ENCODE assay signal across 8 cellular contexts in genomic region chr20:11274137-11274536, GRCh38.
DNase-seq lines count a peak whose midpoint lies in the region; ATAC-seq and TF ChIP-seq lines count a peak whose summit lies in the region.

No MANE protein-coding gene starts in this region.

- H3K4me1 ChIP-seq in A673 (ENCODE audit: insufficient read depth, low read length, poor library complexity, severe bottlenecking) (peaks cover 35% of the 10 kb centered on the region), OCI-LY3 (ENCODE audit: low read length) (peaks cover 10% of the 10 kb centered on the region), mesendoderm (ENCODE audit: control insufficient read depth, low read depth, low read length) (peaks cover 6% of the 10 kb centered on the region)

- H2BK5ac ChIP-seq in mesendoderm (ENCODE audit: low read length) = no peak overlapping the region

- no peaks in the 10 kb centered on the region for H3K79me1 ChIP-seq in mesendoderm (ENCODE audit: low read length)

- no peaks in the 10 kb centered on the region for H3K27me3 ChIP-seq in A673 (replicated peaks; ENCODE audit: insufficient read depth, low read depth, low read length, poor library complexity)
- peaks cover 4% of the 10 kb centered on the region; the same call in 1 of the 2 replicates for H3K27me3 ChIP-seq in OCI-LY3 (ENCODE audit: low read depth, low read length)
- H3K27me3 ChIP-seq in mesendoderm (ENCODE audit: insufficient read depth, low read length, poor library complexity) = no peaks in the 10 kb centered on the region

- H3K4me2 ChIP-seq in OCI-LY3 (ENCODE audit: low read length) (peak overlapping the region; percentile 32), mesendoderm (ENCODE audit: low read length) (no peak overlapping the region)

- no peak overlapping the region for H3K23ac ChIP-seq in mesendoderm (ENCODE audit: low read length)

- H3K36me3 ChIP-seq in A673 (ENCODE audit: insufficient read depth, low read length, poor library complexity, severe bottlenecking) (no peaks in the 10 kb centered on the region), OCI-LY3 (replicated peaks; ENCODE audit: low read depth, low read length) (no peaks in the 10 kb centered on the region), mesendoderm (ENCODE audit: control insufficient read depth, insufficient read depth, low read length) (no peaks in the 10 kb centered on the region)

- H2AK5ac ChIP-seq in mesendoderm (ENCODE audit: low read length) = no peak overlapping the region

- no peak overlapping the region for H4K8ac ChIP-seq in mesendoderm (ENCODE audit: low read depth, low read length)

- DNase-seq in A673 (ENCODE audit: low spot score) (peak; percentile 82), ecto neural progenitor cell (ENCODE audit: low spot score) (peak; percentile 61), mesendoderm (peak; percentile 94), GOT3 (lab: John Stamatoyannopoulos, UW) (no peak)
- DNase-seq in stimulated activated CD8-positive, alpha-beta memory T cell treated with anti-CD3 and anti-CD28 coated beads, Interleukin-4, amount 100 ng/mL, for 48 hours = no peak

- TF ChIP-seq CTCF in A673 (conservative IDR thresholded peaks at IDR 0.05; ENCODE audit: low read depth, low read length) = peak; percentile 81
- TF ChIP-seq CTCF in LNCAP (IDR thresholded peaks at IDR 0.05) = peak; percentile 79
- peak; percentile 88 for TF ChIP-seq CTCF in OCI-LY3 (IDR thresholded peaks at IDR 0.05; ENCODE audit: low read depth, low read length)

- no peak overlapping the region for H2AFZ ChIP-seq in OCI-LY3 (ENCODE audit: low read depth, low read length)

- POLR2A ChIA-PET in A673 (lab: Charles Lee; ENCODE audit: low non-redundant PET) = no interaction called here

- no peak overlapping the region for H3K18ac ChIP-seq in mesendoderm (ENCODE audit: low read length)

- no peaks in the 10 kb centered on the region for H3K9me3 ChIP-seq in A673 (ENCODE audit: low read depth, low read length, poor library complexity, severe bottlenecking)
- H3K9me3 ChIP-seq in OCI-LY3 (ENCODE audit: insufficient read depth, low read length) = no peaks in the 10 kb centered on the region

- WGBS in mesendoderm (ENCODE audit: extremely low coverage, insufficient coverage, low lambda C conversion rate) = no CpG with 5 or more reads among the region's 5 CpGs

- BruUV-seq in A673 (replicated peaks; lab: Mats Ljungman, UMichigan) = no TSS peak

- no peak overlapping the region for H3K56ac ChIP-seq in mesendoderm (ENCODE audit: low read length)

- H2BK120ac ChIP-seq in mesendoderm (ENCODE audit: low read depth, low read length) = no peak overlapping the region

- H4K20me1 ChIP-seq in OCI-LY3 (ENCODE audit: insufficient read depth, low read length) = no peaks in the 10 kb centered on the region

- no peak overlapping the region for H3K4ac ChIP-seq in mesendoderm (ENCODE audit: low read depth, low read length)

- CTCF ChIA-PET in A673 (lab: Charles Lee) = no interaction called here

- H3K27ac ChIP-seq in A673 (ENCODE audit: low read depth, low read length, poor library complexity, severe bottlenecking) = no peak overlapping the region
- no peak overlapping the region for H3K27ac ChIP-seq in OCI-LY3 (ENCODE audit: low read length)
- H3K27ac ChIP-seq in mesendoderm (ENCODE audit: low read depth, low read length) = no peak overlapping the region

- ATAC-seq in GM18858 (IDR thresholded peaks at IDR 0.05; ENCODE audit: unreplicated experiment) = peak; percentile 73

- H3K9ac ChIP-seq in OCI-LY3 (ENCODE audit: low read length) (no peak overlapping the region), mesendoderm (ENCODE audit: low read length) (no peak overlapping the region)

- H4K5ac ChIP-seq in mesendoderm (ENCODE audit: low read length) = no peak overlapping the region

- no peaks in the 10 kb centered on the region for H3K79me2 ChIP-seq in OCI-LY3 (ENCODE audit: low read length)
- H3K79me2 ChIP-seq in mesendoderm (ENCODE audit: control insufficient read depth, insufficient read depth, low read length) = no peaks in the 10 kb centered on the region

- H3K4me3 ChIP-seq in A673 (ENCODE audit: low read depth, low read length, poor library complexity, severe bottlenecking) (no peak overlapping the region), OCI-LY3 (ENCODE audit: low read length) (no peak overlapping the region), mesendoderm (ENCODE audit: low read length) (no peak overlapping the region)

- intact Hi-C loops in A673 (cut with micrococcal nuclease; ENCODE audit: unreplicated experiment) = loop anchor here (2.0 to 10.0 kb wide), 7 partner anchors 67 to 1297 kb away; partner anchors contain the start of gene JAG1

- no peak overlapping the region for H2BK15ac ChIP-seq in mesendoderm (replicated peaks; ENCODE audit: low read depth)

Comparison
In these comparisons a context has a peak if more than half of its experiments do, and no peak if none do; other contexts are left out.
1. DNase-seq: peak in A673 (single experiment), ecto neural progenitor cell (single experiment) and mesendoderm (single experiment); none in stimulated activated CD8-positive, alpha-beta memory T cell treated with anti-CD3 and anti-CD28 coated beads, Interleukin-4, amount 100 ng/mL, for 48 hours (single experiment) and GOT3 (single experiment).
2. Peak in every context shown above with its lines, with median percentiles within 50 percentile points of each other: CTCF ChIP-seq.